In the genomic region with DNA sequence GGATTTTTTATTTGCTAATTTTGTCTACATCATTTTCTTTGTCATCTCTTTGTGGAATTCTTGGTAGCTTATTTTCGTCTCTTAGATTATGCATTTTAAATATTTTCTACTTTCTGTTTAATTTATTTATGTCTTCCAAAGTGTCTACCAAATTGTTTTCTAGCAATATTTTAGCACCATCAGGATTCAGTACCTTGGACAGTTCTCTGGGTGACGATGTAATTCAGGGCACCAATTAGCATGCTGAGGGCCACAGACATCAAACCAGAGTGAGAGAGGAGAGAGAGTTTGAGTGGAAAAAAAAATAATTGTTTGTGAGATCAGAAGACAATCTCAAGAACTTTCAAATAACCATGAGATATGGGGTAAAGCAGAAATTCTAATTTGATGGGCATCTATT, we compare ENCODE assay signal across 14 cellular contexts.
DNase-seq lines count a peak whose midpoint lies in the region; ATAC-seq, FAIRE-seq and TF ChIP-seq lines count a peak whose summit lies in the region.
"Had no signal": no experiment of that assay in that cellular context is flagged by ENCODE, and none has a peak within 500 bp of the region (broad histone marks: within the 10 kb centered on the region; RNA-seq: fewer than 3 reads in every experiment).

No MANE protein-coding gene starts in this region.

- no peak for TF ChIP-seq CTCF in HCT116 (IDR thresholded peaks at IDR 0.05 in 2 of 3, conservative IDR thresholded peaks at IDR 0.05 in 1 of 3; ENCODE audit: borderline replicate concordance in 1 of 3, insufficient read depth in 1 of 3, low read depth in 2 of 3, low read length in 2 of 3)
- no peak for TF ChIP-seq CTCF in NB4 (IDR thresholded peaks at IDR 0.05; ENCODE audit: low read depth, low read length)
- TF ChIP-seq CTCF in K562 (IDR thresholded peaks at IDR 0.05 in 2 of 3, conservative IDR thresholded peaks at IDR 0.05 in 1 of 3; ENCODE audit: insufficient read depth in 2 of 3, low read depth in 1 of 3, low read length in 3 of 3), result no peak
- no peak for TF ChIP-seq CTCF in liver (IDR thresholded peaks at IDR 0.05; ENCODE audit: low read depth, low read length, missing input control)
- TF ChIP-seq CTCF in progenitor cell of endocrine pancreas (IDR thresholded peaks at IDR 0.05; ENCODE audit: unreplicated experiment), result no peak

- H3K27me3 ChIP-seq in HCT116 (ENCODE audit: insufficient read depth, low read length) (no peaks in the 10 kb centered on the region), K562 (ENCODE audit: control insufficient read depth in 2 of 2, insufficient read depth in 2 of 2, low read length in 2 of 2) (no peaks in the 10 kb centered on the region), liver (ENCODE audit: control insufficient read depth in 4 of 4, insufficient read depth in 4 of 4, low read length in 3 of 4) (peaks cover 0 to 2% (median 0%) of the 10 kb centered on the region in 4 donors)

- no peaks in the 10 kb centered on the region for H3K9me2 ChIP-seq in HCT116 (ENCODE audit: insufficient read depth)

- H3K36me3 ChIP-seq in HCT116 (ENCODE audit: control insufficient read depth in 1 of 2, insufficient read depth in 2 of 2, low read length in 2 of 2) (no peaks in the 10 kb centered on the region), K562 (ENCODE audit: control insufficient read depth, insufficient read depth, low read length) (no peaks in the 10 kb centered on the region), liver (ENCODE audit: control insufficient read depth in 4 of 4, insufficient read depth in 3 of 4, low read depth in 1 of 4, low read length in 3 of 4) (no peaks in the 10 kb centered on the region)

- H3K4me3 Mint-ChIP-seq in progenitor cell of endocrine pancreas (ENCODE audit: low read depth), result no peak overlapping the region
- no peak overlapping the region for H3K4me3 Mint-ChIP-seq in T-helper 2 cell treated with Interferon-gamma antibody and Interleukin-4, amounts not matched to agents 5 μg/mL and 100 μg/mL, for 36 hours
- H3K4me3 Mint-ChIP-seq: nephron had no signal

- FAIRE-seq in K562 (lab: Jason Lieb, UNC), result no peak

- DNase-seq in HCT116 (ENCODE audit: low read depth, low spot score) (no peak), NB4 (ENCODE audit: low read depth) (peak; percentile 35), K562 (ENCODE audit: extremely low read depth in 1 of 4, low spot score in 3 of 4) (peak in 2 of 4 experiments; percentile 8 to 25), progenitor cell of endocrine pancreas (ENCODE audit: low spot score, unreplicated experiment) (no peak), NCI-H2107 treated with DMSO at 0.1 percent for 48 hours (lab: John Stamatoyannopoulos, UW; ENCODE audit: unreplicated experiment) (no peak)
- no peak for DNase-seq in T-helper 2 cell treated with Interferon-gamma antibody and Interleukin-4, amounts not matched to agents 5 μg/mL and 100 μg/mL, for 36 hours (ENCODE audit: low spot score)
- DNase-seq: DMS79; effector CD8-positive, alpha-beta T cell; NCI-H446 treated with DMSO at 0.1 percent for 48 hours; SW 1271 had no signal

- H3K4me2 ChIP-seq in HCT116 (ENCODE audit: low read length) (no peak overlapping the region), K562 (ENCODE audit: insufficient read depth, low read length) (no peak overlapping the region)

- no peaks in the 10 kb centered on the region for H3K36me3 Mint-ChIP-seq in progenitor cell of endocrine pancreas (ENCODE audit: insufficient read depth)
- H3K36me3 Mint-ChIP-seq in T-helper 2 cell treated with Interferon-gamma antibody and Interleukin-4, amounts not matched to agents 5 μg/mL and 100 μg/mL, for 36 hours (ENCODE audit: low read depth), result no peaks in the 10 kb centered on the region
- H3K36me3 Mint-ChIP-seq: activated naive CD4-positive, alpha-beta T cell treated with anti-CD3 and anti-CD28 coated beads, Interleukin-2, amount 50 U/mL, for 72 hours had no signal

- no peak for TF ChIP-seq RAD21 in HCT116 (IDR thresholded peaks at IDR 0.05; ENCODE audit: low read depth)
- TF ChIP-seq RAD21 in K562 (CRISPR knock-in tag; conservative IDR thresholded peaks at IDR 0.05 in 1 of 2, IDR thresholded peaks at IDR 0.05 in 1 of 2), result no peak
- TF ChIP-seq RAD21 in liver (IDR thresholded peaks at IDR 0.05), result no peak

- CTCF ChIA-PET in HCT116 (lab: Charles Lee) (no interaction called here), K562 (lab: Yijun Ruan, JAX; ENCODE audit: low intra/inter-chr PET ratio) (interaction anchor here (0.6 kb wide), 1 partner anchor 166 kb away, joined by 3 read pairs; no protein-coding TSS in a partner anchor)

- H3K4me1 ChIP-seq in HCT116 (ENCODE audit: control insufficient read depth in 1 of 2, insufficient read depth in 2 of 2, low read length in 2 of 2), result no peaks in the 10 kb centered on the region
- no peaks in the 10 kb centered on the region for H3K4me1 ChIP-seq in K562 (replicated peaks in 1 of 2; ENCODE audit: control insufficient read depth in 2 of 2, insufficient read depth in 2 of 2, low read length in 2 of 2)
- no peaks in the 10 kb centered on the region for H3K4me1 ChIP-seq in liver (ENCODE audit: control insufficient read depth in 4 of 4, insufficient read depth in 4 of 4, low read length in 3 of 4)

- RAD21 ChIA-PET in HCT116 (lab: Charles Lee; ENCODE audit: low non-redundant PET in 1 of 2, low total read pairs in 2 of 2, uncharacterized antibody in 2 of 2, unreplicated experiment in 2 of 2), result no interaction called here

- no peak for ATAC-seq in HCT116
- no peak for ATAC-seq in K562
- no peak for ATAC-seq in HG02623 (IDR thresholded peaks at IDR 0.05; ENCODE audit: unreplicated experiment)
- ATAC-seq: activated naive CD4-positive, alpha-beta T cell treated with anti-CD3 and anti-CD28 coated beads, Interleukin-2, amount 50 U/mL, for 72 hours had no signal

- H3K9me3 ChIP-seq in HCT116 (ENCODE audit: control insufficient read depth in 1 of 2, insufficient read depth in 1 of 2, low read depth in 1 of 2, low read length in 2 of 2), result no peaks in the 10 kb centered on the region
- H3K9me3 ChIP-seq in K562 (replicated peaks; ENCODE audit: control insufficient read depth, insufficient read depth, low read depth, low read length), result no peaks in the 10 kb centered on the region
- no peaks in the 10 kb centered on the region for H3K9me3 ChIP-seq in liver (ENCODE audit: control insufficient read depth in 4 of 4, low read length in 3 of 4)

- H3K27me3 Mint-ChIP-seq in progenitor cell of endocrine pancreas, result no peaks in the 10 kb centered on the region
- H3K27me3 Mint-ChIP-seq in T-helper 2 cell treated with Interferon-gamma antibody and Interleukin-4, amounts not matched to agents 5 μg/mL and 100 μg/mL, for 36 hours (ENCODE audit: low read depth), result no peaks in the 10 kb centered on the region

- WGBS in K562 (ENCODE audit: insufficient coverage, low coverage, missing lambda C conversion rate), result 0% methylated on average over 2 of the region's 2 CpGs
- 10% methylated on average over 2 of the region's 2 CpGs for WGBS in liver

- H3K9ac ChIP-seq in HCT116 (ENCODE audit: low read length) (no peak overlapping the region), K562 (ENCODE audit: insufficient read depth in 1 of 2, low read depth in 2 of 2, low read length in 2 of 2) (no peak overlapping the region), liver (ENCODE audit: low read depth in 1 of 2, low read length in 2 of 2) (no peak overlapping the region)

- TF ChIP-seq POLR2A in HCT116 (IDR thresholded peaks at IDR 0.05; ENCODE audit: borderline replicate concordance, extremely low read depth, insufficient read depth, insufficient read length), result no peak
- no peak for TF ChIP-seq POLR2A in NB4 (IDR thresholded peaks at IDR 0.05; ENCODE audit: extremely low read depth, insufficient read length)
- TF ChIP-seq POLR2A in K562 (conservative IDR thresholded peaks at IDR 0.05), result no peak

- no peak overlapping the region for H3K4me3 ChIP-seq in HCT116 (replicated peaks in 1 of 2; ENCODE audit: low read depth in 1 of 2, low read length in 2 of 2)
- H3K4me3 ChIP-seq in NB4 (ENCODE audit: low read depth, low read length), result no peak overlapping the region
- no peak overlapping the region for H3K4me3 ChIP-seq in K562
- H3K4me3 ChIP-seq in liver (ENCODE audit: low read depth in 1 of 3, low read length in 3 of 3), result no peak overlapping the region

- H3K9me3 Mint-ChIP-seq in progenitor cell of endocrine pancreas (ENCODE audit: low read depth), result peaks cover 8% of the 10 kb centered on the region
- peaks cover 17% of the 10 kb centered on the region for H3K9me3 Mint-ChIP-seq in T-helper 2 cell treated with Interferon-gamma antibody and Interleukin-4, amounts not matched to agents 5 μg/mL and 100 μg/mL, for 36 hours

- no peaks in the 10 kb centered on the region for H3K9me1 ChIP-seq in K562 (ENCODE audit: control insufficient read depth, insufficient read depth, low read length)

- H3K79me2 ChIP-seq in HCT116 (ENCODE audit: insufficient read depth, low read length) (no peaks in the 10 kb centered on the region), K562 (ENCODE audit: control insufficient read depth, insufficient read depth, low read length) (no peaks in the 10 kb centered on the region)

- BruUV-seq in HCT116 (replicated peaks; lab: Mats Ljungman, UMichigan), result no TSS peak
- no TSS peak for BruUV-seq in K562 (replicated peaks; lab: Mats Ljungman, UMichigan)

- H3K27ac Mint-ChIP-seq in progenitor cell of endocrine pancreas, result no peak overlapping the region
- no peak overlapping the region for H3K27ac Mint-ChIP-seq in T-helper 2 cell treated with Interferon-gamma antibody and Interleukin-4, amounts not matched to agents 5 μg/mL and 100 μg/mL, for 36 hours
- H3K27ac Mint-ChIP-seq: activated naive CD4-positive, alpha-beta T cell treated with anti-CD3 and anti-CD28 coated beads, Interleukin-2, amount 50 U/mL, for 72 hours; nephron had no signal

- intact Hi-C loops in HCT116 (cut with micrococcal nuclease), result no loop called here
- intact Hi-C loops in K562 (cut with micrococcal nuclease), result no loop called here

- POLR2A ChIA-PET in HCT116 (lab: Charles Lee) (no interaction called here), K562 (lab: Yijun Ruan, JAX) (no interaction called here)

- no peak overlapping the region for H2AFZ ChIP-seq in HCT116 (ENCODE audit: low read depth, low read length, poor library complexity, severe bottlenecking)
- H2AFZ ChIP-seq in K562 (ENCODE audit: low read depth, low read length), result no peak overlapping the region

- H4K20me1 ChIP-seq in HCT116 (ENCODE audit: insufficient read depth) (no peaks in the 10 kb centered on the region), K562 (replicated peaks; ENCODE audit: control insufficient read depth, insufficient read depth, low read length) (no peaks in the 10 kb centered on the region)

- TF ChIP-seq EP300 in K562 (IDR thresholded peaks at IDR 0.05; ENCODE audit: low read length), result no peak

- no peak overlapping the region for H3K27ac ChIP-seq in HCT116 (ENCODE audit: low read depth, low read length)
- H3K27ac ChIP-seq in K562 (ENCODE audit: extremely low read depth, low read depth, low read length), result no peak overlapping the region
- no peak overlapping the region for H3K27ac ChIP-seq in liver (ENCODE audit: low read depth in 1 of 2, low read length in 2 of 2)

- in situ Hi-C loops in K562 (cut with MboI), result no loop called here

- no peaks in the 10 kb centered on the region for H3K4me1 Mint-ChIP-seq in progenitor cell of endocrine pancreas (ENCODE audit: low read depth)
- H3K4me1 Mint-ChIP-seq in T-helper 2 cell treated with Interferon-gamma antibody and Interleukin-4, amounts not matched to agents 5 μg/mL and 100 μg/mL, for 36 hours (ENCODE audit: low read depth), result no peaks in the 10 kb centered on the region
- H3K4me1 Mint-ChIP-seq: nephron had no signal

Comparison
In these comparisons a context has a peak if more than half of its experiments do, and no peak if none do; other contexts are left out.
1. Of the 22 proteins assayed by ChIP-seq in both K562 and HCT116: peak only in K562: none; only in HCT116: none; in both: REST; in neither: 21.